In the genomic region with DNA sequence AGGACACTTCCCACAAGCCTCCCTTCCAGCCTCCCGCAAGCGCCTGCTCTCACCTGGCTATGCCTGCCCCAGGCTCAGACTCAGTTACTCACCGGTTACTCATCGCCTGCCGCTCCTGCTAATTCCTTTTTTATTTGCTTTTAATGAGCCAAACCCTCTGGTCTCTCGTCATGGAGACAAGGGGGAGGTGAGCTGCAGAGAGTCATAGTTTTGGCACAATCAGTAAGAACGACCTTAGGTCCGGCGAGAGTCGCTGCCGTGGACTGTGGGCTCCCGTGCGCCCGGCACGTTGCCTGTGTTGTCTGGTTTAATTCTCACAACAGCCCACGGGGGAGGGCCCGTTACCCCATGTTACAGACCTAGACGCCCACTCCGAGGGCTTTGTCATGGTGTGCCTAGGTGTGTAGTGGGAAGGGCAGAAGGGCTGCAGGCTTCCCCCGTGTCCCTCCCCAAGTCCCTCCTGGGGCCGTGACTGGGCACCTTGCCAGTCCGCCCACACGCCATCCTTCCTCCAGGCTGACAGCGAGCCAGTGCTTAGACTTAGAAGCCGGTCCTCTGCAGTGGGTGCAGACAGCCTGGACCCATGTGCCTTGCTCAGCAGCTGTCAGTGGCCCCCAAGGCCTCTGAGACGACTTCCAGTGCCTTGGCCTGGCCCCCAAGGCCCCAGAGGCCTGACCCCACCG, we compare ENCODE assay signal across 10 cellular contexts. TPM values are rescaled to one million over a fixed set of nuclear protein-coding genes. Genes with fewer than 3 reads are reported as not detected.
A peak's percentile ranks its signal among the peaks of the same experiment; 100 is the strongest.
DNase-seq lines count a peak whose midpoint lies in the region; ATAC-seq and TF ChIP-seq lines count a peak whose summit lies in the region.
"Had no signal": no experiment of that assay in that cellular context is flagged by ENCODE, and none has a peak within 500 bp of the region (broad histone marks: within the 10 kb centered on the region; RNA-seq: fewer than 3 reads in every experiment).

No MANE protein-coding gene starts in this region.

- H3K4me1 ChIP-seq in breast epithelium, result peaks cover 0 to 8% of the 10 kb centered on the region in 2 donors

- intact Hi-C loops in breast epithelium (cut with DNase I; ENCODE audit: low total_unique reads), result no loop called here

- no peak for TF ChIP-seq CTCF in breast epithelium (IDR thresholded peaks at IDR 0.05)
- TF ChIP-seq CTCF in nephron (IDR thresholded peaks at IDR 0.05; ENCODE audit: unreplicated experiment in 3 of 3), result no peak
- TF ChIP-seq CTCF in GM10248 (IDR thresholded peaks at IDR 0.05; ENCODE audit: control extremely low read depth, extremely low read depth, low read depth, missing control alignments), result no peak

- H3K36me3 Mint-ChIP-seq in nephron (ENCODE audit: low read depth), result no peaks in the 10 kb centered on the region

- ATAC-seq in HG02852 (IDR thresholded peaks at IDR 0.05; ENCODE audit: unreplicated experiment) (no peak), HG03196 (IDR thresholded peaks at IDR 0.05; ENCODE audit: unreplicated experiment) (no peak)

- peaks cover 0 to 8% of the 10 kb centered on the region in 2 donors for H3K27me3 ChIP-seq in breast epithelium

- CTCF ChIA-PET in GM10248 (lab: Yijun Ruan, JAX), result no interaction called here

- peak overlapping the region in 2 of 3 donors; percentile 16 to 46 for H3K4me3 ChIP-seq in breast epithelium

- in situ Hi-C loops in KBM-7 (cut with MboI; ENCODE audit: low pct_unique_long_range_greater_than_20kb, low sequenced_read_pairs), result no loop called here

- H3K27me3 Mint-ChIP-seq in nephron (ENCODE audit: low read depth), result peaks cover 19% of the 10 kb centered on the region

- no peaks in the 10 kb centered on the region for H3K9me3 ChIP-seq in breast epithelium

- H3K27ac Mint-ChIP-seq in nephron, result peak overlapping the region in 2 of 3 experiments; percentile 30 to 38

- TF ChIP-seq POLR2A in breast epithelium (IDR thresholded peaks at IDR 0.05), result no peak

- H3K9me3 Mint-ChIP-seq in nephron, result peaks cover 4% of the 10 kb centered on the region

- H3K4me3 Mint-ChIP-seq in nephron, result peak overlapping the region in 2 of 3 experiments; percentile 9 to 14

- DNase-seq in COLO829 (ENCODE audit: low spot score) (peak; percentile 48), KBM-7 (peak; percentile 2), breast epithelium (ENCODE audit: low spot score in 2 of 2) (peak; percentile 50 to 62), GM10248 (ENCODE audit: extremely low spot score) (no peak), cerebellar cortex (ENCODE audit: low spot score) (no peak)
- DNase-seq: activated effector memory CD4-positive, alpha-beta T cell treated with anti-CD3 and anti-CD28 coated beads, Interleukin-2, amount 50 U/mL, for 16 hours; OCI-M1 had no signal

- peaks cover 5% of the 10 kb centered on the region for H3K4me1 Mint-ChIP-seq in nephron

- no peaks in the 10 kb centered on the region for H3K36me3 ChIP-seq in breast epithelium

- peak overlapping the region; percentile 45 to 69 for H3K27ac ChIP-seq in breast epithelium

- POLR2A ChIA-PET in GM10248 (lab: Yijun Ruan, JAX), result no interaction called here

RNA-seq across cellular contexts. Expression of a gene that starts 42.2 kb away (rescaled TPM):
- total RNA-seq in breast epithelium, result 1 to 10 TPM in 2 of 3 donors, not detected in 1; 2.2 to 2.9 TPM

Comparison
In these comparisons a context has a peak if more than half of its experiments do, and no peak if none do; other contexts are left out.
1. DNase-seq: peak in COLO829 (single experiment), KBM-7 (single experiment) and breast epithelium (2 of 2); none in GM10248 (single experiment) and cerebellar cortex (single experiment).